ENCODE assay signal across 1 cellular context in genomic region chr12:52992699-52993557, GRCh38.
A peak's percentile ranks its signal among the peaks of the same experiment; 100 is the strongest.
TF ChIP-seq lines count a peak whose summit lies in the region.

No MANE protein-coding gene starts in this region.

TF ChIP-seq in HEK293, 187 proteins besides CTCF, POLR2A, EP300 and RAD21 (continued from another document):
- TF ChIP-seq ZNF571 (tag by site-specific recombination; IDR thresholded peaks at IDR 0.05) (no peak), ZNF274 (IDR thresholded peaks at IDR 0.05; ENCODE audit: low read length) (no peak), ZNF274 (tag by site-specific recombination; IDR thresholded peaks at IDR 0.05; ENCODE audit: borderline replicate concordance) (no peak), ZBTB1 (tag by site-specific recombination; IDR thresholded peaks at IDR 0.05) (no peak), SP3 (tag by site-specific recombination; IDR thresholded peaks at IDR 0.05) (no peak), ZNF335 (tag by site-specific recombination; conservative IDR thresholded peaks at IDR 0.05) (peak; percentile 37), SCRT2 (tag by site-specific recombination; IDR thresholded peaks at IDR 0.05) (peak; percentile 61; the same call in 1 of the 2 replicates), FEZF1 (tag by site-specific recombination; IDR thresholded peaks at IDR 0.05) (no peak), ZNF544 (tag by site-specific recombination; IDR thresholded peaks at IDR 0.05) (no peak), ZNF19 (tag by site-specific recombination; IDR thresholded peaks at IDR 0.05; ENCODE audit: low read depth) (no peak), PRDM1 (tag by site-specific recombination; IDR thresholded peaks at IDR 0.05) (no peak)
- TF ChIP-seq, protein P1, sequence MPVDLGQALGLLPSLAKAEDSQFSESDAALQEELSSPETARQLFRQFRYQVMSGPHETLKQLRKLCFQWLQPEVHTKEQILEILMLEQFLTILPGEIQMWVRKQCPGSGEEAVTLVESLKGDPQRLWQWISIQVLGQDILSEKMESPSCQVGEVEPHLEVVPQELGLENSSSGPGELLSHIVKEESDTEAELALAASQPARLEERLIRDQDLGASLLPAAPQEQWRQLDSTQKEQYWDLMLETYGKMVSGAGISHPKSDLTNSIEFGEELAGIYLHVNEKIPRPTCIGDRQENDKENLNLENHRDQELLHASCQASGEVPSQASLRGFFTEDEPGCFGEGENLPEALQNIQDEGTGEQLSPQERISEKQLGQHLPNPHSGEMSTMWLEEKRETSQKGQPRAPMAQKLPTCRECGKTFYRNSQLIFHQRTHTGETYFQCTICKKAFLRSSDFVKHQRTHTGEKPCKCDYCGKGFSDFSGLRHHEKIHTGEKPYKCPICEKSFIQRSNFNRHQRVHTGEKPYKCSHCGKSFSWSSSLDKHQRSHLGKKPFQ (tag by site-specific recombination; IDR thresholded peaks at IDR 0.05), result no peak
TF ChIP-seq in HEK293: peak in this region for 3.
